ENCODE assay signal across 20 cellular contexts in genomic region chr3:162704238-162704637, GRCh38.
"Had no signal": no experiment of that assay in that cellular context is flagged by ENCODE, and none has a peak within 500 bp of the region (broad histone marks: within the 10 kb centered on the region; RNA-seq: fewer than 3 reads in every experiment).

No MANE protein-coding gene starts in this region.

- ATAC-seq: activated CD4-positive, CD25-positive, alpha-beta regulatory T cell treated with anti-CD3 and anti-CD28 coated beads, Interleukin-2, amount 50 U/mL, for 24 hours; natural killer cell; right cardiac atrium had no signal

- H3K36me3 ChIP-seq: esophagus squamous epithelium, left lung, prostate gland, stomach, upper lobe of left lung had no signal

- DNase-seq: activated naive CD4-positive, alpha-beta T cell treated with Interleukin-2 at 50 U/mL for 16 hours; activated T-cell treated with anti-CD3 and anti-CD28 coated beads for 4 hours; cortex of kidney; effector CD8-positive, alpha-beta T cell; esophagus squamous epithelium; glutamatergic neuron; hypothalamus; kidney; left lung; mammary epithelial cell; mucosa of descending colon; natural killer cell; occipital lobe; right cardiac atrium; stomach; testis; upper lobe of left lung had no signal

- H3K27ac ChIP-seq: esophagus squamous epithelium, left lung, prostate gland, stomach, testis, upper lobe of left lung had no signal

- H3K27me3 ChIP-seq: esophagus squamous epithelium, left lung, stomach, testis, upper lobe of left lung had no signal

- H3K9me3 ChIP-seq: mucosa of descending colon, prostate gland, stomach, testis, upper lobe of left lung had no signal

- H3K4me1 ChIP-seq: esophagus squamous epithelium, left lung, prostate gland, testis, upper lobe of left lung had no signal

- H3K4me3 ChIP-seq: esophagus squamous epithelium, left lung, mucosa of descending colon, prostate gland, smooth muscle cell, stomach, testis, upper lobe of left lung had no signal
